ENCODE assay signal across 1 cellular context in genomic region chr13:102845630-102846260, GRCh38.
A peak's percentile ranks its signal among the peaks of the same experiment; 100 is the strongest.
TF ChIP-seq lines count a peak whose summit lies in the region.

Gene ERCC5 (plus strand): TSS chr13:102846032. CDS start chr13:102846267, 235 bp downstream.

TF ChIP-seq in WTC11, 78 proteins besides CTCF, POLR2A, EP300 and RAD21 (continued from another document):
- TF ChIP-seq, protein P1, sequence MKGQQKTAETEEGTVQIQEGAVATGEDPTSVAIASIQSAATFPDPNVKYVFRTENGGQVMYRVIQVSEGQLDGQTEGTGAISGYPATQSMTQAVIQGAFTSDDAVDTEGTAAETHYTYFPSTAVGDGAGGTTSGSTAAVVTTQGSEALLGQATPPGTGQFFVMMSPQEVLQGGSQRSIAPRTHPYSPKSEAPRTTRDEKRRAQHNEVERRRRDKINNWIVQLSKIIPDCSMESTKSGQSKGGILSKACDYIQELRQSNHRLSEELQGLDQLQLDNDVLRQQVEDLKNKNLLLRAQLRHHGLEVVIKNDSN (CRISPR knock-in tag; IDR thresholded peaks at IDR 0.05), result peak; percentile 39; the same call in 1 of the 2 replicates
- TF ChIP-seq, protein P2, sequence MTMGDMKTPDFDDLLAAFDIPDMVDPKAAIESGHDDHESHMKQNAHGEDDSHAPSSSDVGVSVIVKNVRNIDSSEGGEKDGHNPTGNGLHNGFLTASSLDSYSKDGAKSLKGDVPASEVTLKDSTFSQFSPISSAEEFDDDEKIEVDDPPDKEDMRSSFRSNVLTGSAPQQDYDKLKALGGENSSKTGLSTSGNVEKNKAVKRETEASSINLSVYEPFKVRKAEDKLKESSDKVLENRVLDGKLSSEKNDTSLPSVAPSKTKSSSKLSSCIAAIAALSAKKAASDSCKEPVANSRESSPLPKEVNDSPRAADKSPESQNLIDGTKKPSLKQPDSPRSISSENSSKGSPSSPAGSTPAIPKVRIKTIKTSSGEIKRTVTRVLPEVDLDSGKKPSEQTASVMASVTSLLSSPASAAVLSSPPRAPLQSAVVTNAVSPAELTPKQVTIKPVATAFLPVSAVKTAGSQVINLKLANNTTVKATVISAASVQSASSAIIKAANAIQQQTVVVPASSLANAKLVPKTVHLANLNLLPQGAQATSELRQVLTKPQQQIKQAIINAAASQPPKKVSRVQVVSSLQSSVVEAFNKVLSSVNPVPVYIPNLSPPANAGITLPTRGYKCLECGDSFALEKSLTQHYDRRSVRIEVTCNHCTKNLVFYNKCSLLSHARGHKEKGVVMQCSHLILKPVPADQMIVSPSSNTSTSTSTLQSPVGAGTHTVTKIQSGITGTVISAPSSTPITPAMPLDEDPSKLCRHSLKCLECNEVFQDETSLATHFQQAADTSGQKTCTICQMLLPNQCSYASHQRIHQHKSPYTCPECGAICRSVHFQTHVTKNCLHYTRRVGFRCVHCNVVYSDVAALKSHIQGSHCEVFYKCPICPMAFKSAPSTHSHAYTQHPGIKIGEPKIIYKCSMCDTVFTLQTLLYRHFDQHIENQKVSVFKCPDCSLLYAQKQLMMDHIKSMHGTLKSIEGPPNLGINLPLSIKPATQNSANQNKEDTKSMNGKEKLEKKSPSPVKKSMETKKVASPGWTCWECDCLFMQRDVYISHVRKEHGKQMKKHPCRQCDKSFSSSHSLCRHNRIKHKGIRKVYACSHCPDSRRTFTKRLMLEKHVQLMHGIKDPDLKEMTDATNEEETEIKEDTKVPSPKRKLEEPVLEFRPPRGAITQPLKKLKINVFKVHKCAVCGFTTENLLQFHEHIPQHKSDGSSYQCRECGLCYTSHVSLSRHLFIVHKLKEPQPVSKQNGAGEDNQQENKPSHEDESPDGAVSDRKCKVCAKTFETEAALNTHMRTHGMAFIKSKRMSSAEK (CRISPR knock-in tag; IDR thresholded peaks at IDR 0.05; ENCODE audit: borderline replicate concordance), result no peak
- TF ChIP-seq, protein P3, sequence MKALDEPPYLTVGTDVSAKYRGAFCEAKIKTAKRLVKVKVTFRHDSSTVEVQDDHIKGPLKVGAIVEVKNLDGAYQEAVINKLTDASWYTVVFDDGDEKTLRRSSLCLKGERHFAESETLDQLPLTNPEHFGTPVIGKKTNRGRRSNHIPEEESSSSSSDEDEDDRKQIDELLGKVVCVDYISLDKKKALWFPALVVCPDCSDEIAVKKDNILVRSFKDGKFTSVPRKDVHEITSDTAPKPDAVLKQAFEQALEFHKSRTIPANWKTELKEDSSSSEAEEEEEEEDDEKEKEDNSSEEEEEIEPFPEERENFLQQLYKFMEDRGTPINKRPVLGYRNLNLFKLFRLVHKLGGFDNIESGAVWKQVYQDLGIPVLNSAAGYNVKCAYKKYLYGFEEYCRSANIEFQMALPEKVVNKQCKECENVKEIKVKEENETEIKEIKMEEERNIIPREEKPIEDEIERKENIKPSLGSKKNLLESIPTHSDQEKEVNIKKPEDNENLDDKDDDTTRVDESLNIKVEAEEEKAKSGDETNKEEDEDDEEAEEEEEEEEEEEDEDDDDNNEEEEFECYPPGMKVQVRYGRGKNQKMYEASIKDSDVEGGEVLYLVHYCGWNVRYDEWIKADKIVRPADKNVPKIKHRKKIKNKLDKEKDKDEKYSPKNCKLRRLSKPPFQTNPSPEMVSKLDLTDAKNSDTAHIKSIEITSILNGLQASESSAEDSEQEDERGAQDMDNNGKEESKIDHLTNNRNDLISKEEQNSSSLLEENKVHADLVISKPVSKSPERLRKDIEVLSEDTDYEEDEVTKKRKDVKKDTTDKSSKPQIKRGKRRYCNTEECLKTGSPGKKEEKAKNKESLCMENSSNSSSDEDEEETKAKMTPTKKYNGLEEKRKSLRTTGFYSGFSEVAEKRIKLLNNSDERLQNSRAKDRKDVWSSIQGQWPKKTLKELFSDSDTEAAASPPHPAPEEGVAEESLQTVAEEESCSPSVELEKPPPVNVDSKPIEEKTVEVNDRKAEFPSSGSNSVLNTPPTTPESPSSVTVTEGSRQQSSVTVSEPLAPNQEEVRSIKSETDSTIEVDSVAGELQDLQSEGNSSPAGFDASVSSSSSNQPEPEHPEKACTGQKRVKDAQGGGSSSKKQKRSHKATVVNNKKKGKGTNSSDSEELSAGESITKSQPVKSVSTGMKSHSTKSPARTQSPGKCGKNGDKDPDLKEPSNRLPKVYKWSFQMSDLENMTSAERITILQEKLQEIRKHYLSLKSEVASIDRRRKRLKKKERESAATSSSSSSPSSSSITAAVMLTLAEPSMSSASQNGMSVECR (CRISPR knock-in tag; IDR thresholded peaks at IDR 0.05; ENCODE audit: borderline replicate concordance), result peak; percentile 97
- TF ChIP-seq CREB1 (CRISPR knock-in tag; IDR thresholded peaks at IDR 0.05), result peak; percentile 73; the same call in 1 of the 2 replicates
- TF ChIP-seq MAX (CRISPR knock-in tag; IDR thresholded peaks at IDR 0.05), result peak; percentile 84
- 0 out of 2 replicates have a peak, but pooled peaks have one; percentile 68 for TF ChIP-seq TP53 (CRISPR knock-in tag; IDR thresholded peaks at IDR 0.05)
- no peak for TF ChIP-seq ZNF396 (CRISPR knock-in tag; IDR thresholded peaks at IDR 0.05; ENCODE audit: borderline replicate concordance)
- peak; percentile 72; the same call in 1 of the 2 replicates for TF ChIP-seq ZBTB21 (CRISPR knock-in tag; IDR thresholded peaks at IDR 0.05; ENCODE audit: borderline replicate concordance)
- peak; percentile 82 for TF ChIP-seq GABPB1 (CRISPR knock-in tag; IDR thresholded peaks at IDR 0.05)
- 0 out of 2 replicates have a peak, but pooled peaks have one; percentile 39 for TF ChIP-seq ZBTB43 (CRISPR knock-in tag; IDR thresholded peaks at IDR 0.05)
- TF ChIP-seq ZNF232 (CRISPR knock-in tag; IDR thresholded peaks at IDR 0.05), result peak; percentile 77; the same call in 1 of the 2 replicates
- no peak for TF ChIP-seq MXD4 (CRISPR knock-in tag; IDR thresholded peaks at IDR 0.05; ENCODE audit: borderline replicate concordance)
- 0 out of 2 replicates have a peak, but pooled peaks have one; percentile 16 for TF ChIP-seq TEAD4 (CRISPR knock-in tag; IDR thresholded peaks at IDR 0.05)
- TF ChIP-seq ESRRA (CRISPR knock-in tag; IDR thresholded peaks at IDR 0.05; ENCODE audit: borderline replicate concordance), result no peak
- TF ChIP-seq STAT6 (CRISPR knock-in tag; conservative IDR thresholded peaks at IDR 0.05; ENCODE audit: low read depth), result no peak
- TF ChIP-seq, protein P4, sequence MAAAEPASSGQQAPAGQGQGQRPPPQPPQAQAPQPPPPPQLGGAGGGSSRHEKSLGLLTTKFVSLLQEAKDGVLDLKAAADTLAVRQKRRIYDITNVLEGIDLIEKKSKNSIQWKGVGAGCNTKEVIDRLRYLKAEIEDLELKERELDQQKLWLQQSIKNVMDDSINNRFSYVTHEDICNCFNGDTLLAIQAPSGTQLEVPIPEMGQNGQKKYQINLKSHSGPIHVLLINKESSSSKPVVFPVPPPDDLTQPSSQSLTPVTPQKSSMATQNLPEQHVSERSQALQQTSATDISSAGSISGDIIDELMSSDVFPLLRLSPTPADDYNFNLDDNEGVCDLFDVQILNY (CRISPR knock-in tag; IDR thresholded peaks at IDR 0.05), result peak; percentile 65
- no peak for TF ChIP-seq ZNF219 (CRISPR knock-in tag; IDR thresholded peaks at IDR 0.05; ENCODE audit: borderline replicate concordance)
- no peak for TF ChIP-seq NR1H2 (CRISPR knock-in tag; IDR thresholded peaks at IDR 0.05)
- TF ChIP-seq MLX (CRISPR knock-in tag; IDR thresholded peaks at IDR 0.05), result 0 out of 2 replicates have a peak, but pooled peaks have one; percentile 36
- 0 out of 2 replicates have a peak, but pooled peaks have one; percentile 60 for TF ChIP-seq SMAD3 (CRISPR knock-in tag; IDR thresholded peaks at IDR 0.05; ENCODE audit: borderline replicate concordance)
- TF ChIP-seq KAT7 (CRISPR knock-in tag; IDR thresholded peaks at IDR 0.05; ENCODE audit: borderline replicate concordance), result peak; percentile 27; the same call in 1 of the 2 replicates
- TF ChIP-seq IRF1 (CRISPR knock-in tag; IDR thresholded peaks at IDR 0.05), result 0 out of 2 replicates have a peak, but pooled peaks have one; percentile 65
- TF ChIP-seq HMGXB4 (CRISPR knock-in tag; IDR thresholded peaks at IDR 0.05), result peak; percentile 78; the same call in 1 of the 2 replicates
- TF ChIP-seq CBFB (CRISPR knock-in tag; IDR thresholded peaks at IDR 0.05; ENCODE audit: low read depth), result peak; percentile 61; the same call in 1 of the 2 replicates
- peak; percentile 95 for TF ChIP-seq ETV6 (CRISPR knock-in tag; IDR thresholded peaks at IDR 0.05)
- 0 out of 2 replicates have a peak, but pooled peaks have one; percentile 40 for TF ChIP-seq FOXP1 (CRISPR knock-in tag; IDR thresholded peaks at IDR 0.05; ENCODE audit: borderline replicate concordance)
- TF ChIP-seq PRRX2 (CRISPR knock-in tag; IDR thresholded peaks at IDR 0.05), result no peak
- peak; percentile 97 for TF ChIP-seq CREM (CRISPR knock-in tag; IDR thresholded peaks at IDR 0.05)
- TF ChIP-seq, protein P5, sequence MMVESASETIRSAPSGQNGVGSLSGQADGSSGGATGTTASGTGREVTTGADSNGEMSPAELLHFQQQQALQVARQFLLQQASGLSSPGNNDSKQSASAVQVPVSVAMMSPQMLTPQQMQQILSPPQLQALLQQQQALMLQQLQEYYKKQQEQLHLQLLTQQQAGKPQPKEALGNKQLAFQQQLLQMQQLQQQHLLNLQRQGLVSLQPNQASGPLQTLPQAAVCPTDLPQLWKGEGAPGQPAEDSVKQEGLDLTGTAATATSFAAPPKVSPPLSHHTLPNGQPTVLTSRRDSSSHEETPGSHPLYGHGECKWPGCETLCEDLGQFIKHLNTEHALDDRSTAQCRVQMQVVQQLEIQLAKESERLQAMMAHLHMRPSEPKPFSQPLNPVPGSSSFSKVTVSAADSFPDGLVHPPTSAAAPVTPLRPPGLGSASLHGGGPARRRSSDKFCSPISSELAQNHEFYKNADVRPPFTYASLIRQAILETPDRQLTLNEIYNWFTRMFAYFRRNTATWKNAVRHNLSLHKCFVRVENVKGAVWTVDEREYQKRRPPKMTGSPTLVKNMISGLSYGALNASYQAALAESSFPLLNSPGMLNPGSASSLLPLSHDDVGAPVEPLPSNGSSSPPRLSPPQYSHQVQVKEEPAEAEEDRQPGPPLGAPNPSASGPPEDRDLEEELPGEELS (CRISPR knock-in tag; IDR thresholded peaks at IDR 0.05), result peak; percentile 81
